29 cellular contexts compared by ENCODE assay signal in the genomic region with DNA sequence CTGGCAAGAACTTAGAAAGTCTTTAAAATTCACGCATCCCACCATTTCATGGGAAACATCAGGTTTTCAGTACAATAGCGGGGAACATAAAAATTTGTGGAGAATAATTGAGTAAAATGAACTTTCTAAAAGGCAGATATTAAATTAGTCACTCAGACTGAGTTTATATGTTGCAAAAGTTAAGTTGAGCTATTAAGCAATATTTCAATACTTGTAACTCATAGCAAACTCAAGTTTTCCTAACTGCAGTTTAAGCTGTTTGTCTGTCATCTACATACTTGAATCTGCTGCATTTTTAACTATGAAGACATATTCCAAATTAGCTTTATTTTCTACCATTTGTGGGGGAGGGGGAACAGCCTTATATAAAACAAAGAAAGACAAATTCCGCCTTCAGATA.
"Had no signal": no experiment of that assay in that cellular context is flagged by ENCODE, and none has a peak within 500 bp of the region (broad histone marks: within the 10 kb centered on the region; RNA-seq: fewer than 3 reads in every experiment).

No MANE protein-coding gene starts in this region.

- H3K36me3 ChIP-seq: left lung, lower lobe of right lung, prostate gland, spleen, transverse colon, upper lobe of left lung, vagina had no signal

- H3K4me3 ChIP-seq: left lung, lower lobe of right lung, prostate gland, spleen, transverse colon, upper lobe of left lung, vagina had no signal

- H3K9me3 ChIP-seq: left lung, lower lobe of right lung, prostate gland, transverse colon, upper lobe of left lung, vagina had no signal

- DNase-seq: hippocampal formation; immature natural killer cell; kidney; left colon; left lung; lower lobe of right lung; mammary epithelial cell; mesenchymal stem cell; naive thymus-derived CD8-positive, alpha-beta T cell; nucleus accumbens; retina; right cardiac atrium; small intestine; spleen; stimulated activated CD4-positive, alpha-beta T cell treated with anti-CD3 and anti-CD28 coated beads, Interleukin-1b, Interleukin-23, amount 100 ng/mL, for 48 hours; stimulated activated CD4-positive, alpha-beta T cell treated with anti-CD3 and anti-CD28 coated beads, Interleukin-2, amount 100 ng/mL, for 48 hours; stimulated activated CD4-positive, alpha-beta T cell treated with anti-CD3 and anti-CD28 coated beads, Interleukin-4, amount 100 ng/mL, for 4 hours; stimulated activated CD8-positive, alpha-beta memory T cell treated with anti-CD3 and anti-CD28 coated beads, Interleukin-4, amount 100 ng/mL, for 48 hours; stimulated activated naive CD4-positive, alpha-beta T cell treated with Interleukin-2 at 50 U/mL for 16 hours; stimulated activated naive CD8-positive, alpha-beta T cell treated with anti-CD3 and anti-CD28 coated beads, Interleukin-15, amount 100 ng/mL, for 72 hours; substantia nigra; transverse colon; upper lobe of left lung had no signal

- H3K9ac ChIP-seq: parathyroid adenoma had no signal

- FAIRE-seq: islet of Langerhans, kidney, small intestine had no signal

- H3K27me3 ChIP-seq: left lung, spleen, transverse colon, upper lobe of left lung, vagina had no signal

- H3K4me1 ChIP-seq: left lung, lower lobe of right lung, parathyroid adenoma, prostate gland, spleen, transverse colon, upper lobe of left lung, vagina had no signal

- H3K27ac ChIP-seq: left lung, lower lobe of right lung, parathyroid adenoma, prostate gland, spleen, transverse colon, upper lobe of left lung, vagina had no signal

- ATAC-seq: left colon; left lung; lower lobe of right lung; naive thymus-derived CD8-positive, alpha-beta T cell; right cardiac atrium; sciatic nerve; stimulated activated memory B cell treated with anti-CD40 and anti-IgM and Interleukin-4, amounts not matched to agents 10 μg/mL and 1 μg/mL and 100 μg/mL, for 72 hours; stimulated activated naive CD8-positive, alpha-beta T cell treated with anti-CD3 and anti-CD28 coated beads, Interleukin-15, amount 100 ng/mL, for 72 hours had no signal
